ENCODE assay signal across 12 cellular contexts in genomic region chr3:129240436-129240835, GRCh38. TPM values are rescaled to one million over a fixed set of nuclear protein-coding genes. Genes with fewer than 3 reads are reported as not detected.
DNase-seq lines count a peak whose midpoint lies in the region; ATAC-seq and TF ChIP-seq lines count a peak whose summit lies in the region.
"Had no signal": no experiment of that assay in that cellular context is flagged by ENCODE, and none has a peak within 500 bp of the region (broad histone marks: within the 10 kb centered on the region; RNA-seq: fewer than 3 reads in every experiment).

No MANE protein-coding gene starts in this region.

- intact Hi-C loops in MCF 10A (cut with micrococcal nuclease) (loop anchor here (10.0 kb wide), 1 partner anchor 216 kb away; no protein-coding TSS in a partner anchor), breast epithelium (cut with DNase I; ENCODE audit: low total_unique reads) (no loop called here), upper lobe of right lung (cut with DNase I) (no loop called here)

- H3K27me3 Mint-ChIP-seq in MCF 10A (ENCODE audit: insufficient read depth, unreplicated experiment) (no peaks in the 10 kb centered on the region), T-helper 17 cell (no peaks in the 10 kb centered on the region)
- H3K27me3 Mint-ChIP-seq: activated naive CD8-positive, alpha-beta T cell treated with anti-CD3 and anti-CD28 coated beads for 36 hours had no signal

- CTCF ChIA-PET in MCF 10A (lab: Yijun Ruan, JAX), result interaction anchor here (0.5 to 3.0 kb wide), 9 partner anchors 14 to 270 kb away, joined by 3 to 9 read pairs (median 3); no protein-coding TSS in a partner anchor

- no TSS peak for BruUV-seq in MCF 10A (replicated peaks; lab: Mats Ljungman, UMichigan)

- no peak for TF ChIP-seq CTCF in MCF 10A (IDR thresholded peaks at IDR 0.05; ENCODE audit: unreplicated experiment)
- no peak for TF ChIP-seq CTCF in breast epithelium (IDR thresholded peaks at IDR 0.05)
- no peak for TF ChIP-seq CTCF in foreskin fibroblast (IDR thresholded peaks at IDR 0.05; ENCODE audit: low read depth, low read length)
- TF ChIP-seq CTCF in upper lobe of right lung (IDR thresholded peaks at IDR 0.05), result no peak

- H3K27ac Mint-ChIP-seq in MCF 10A (ENCODE audit: low read depth, unreplicated experiment), result peak overlapping the region; percentile 21
- peak overlapping the region; percentile 89 for H3K27ac Mint-ChIP-seq in T-helper 17 cell
- H3K27ac Mint-ChIP-seq in activated naive CD4-positive, alpha-beta T cell treated with anti-CD3 and anti-CD28 coated beads, Interleukin-2, amount 50 U/mL, for 72 hours, result no peak overlapping the region
- H3K27ac Mint-ChIP-seq: activated naive CD8-positive, alpha-beta T cell treated with anti-CD3 and anti-CD28 coated beads for 36 hours; stimulated activated effector memory CD8-positive, alpha-beta T cell treated with anti-CD3 and anti-CD28 coated beads, Interleukin-12 subunit alpha, Interleukin-12 subunit beta, amount 100 ng/mL, for 72 hours had no signal

- H3K36me3 ChIP-seq in breast epithelium, result no peaks in the 10 kb centered on the region
- no peaks in the 10 kb centered on the region for H3K36me3 ChIP-seq in upper lobe of right lung
- H3K36me3 ChIP-seq: prostate gland had no signal

- H3K36me3 Mint-ChIP-seq in MCF 10A (ENCODE audit: insufficient read depth, unreplicated experiment) (no peaks in the 10 kb centered on the region), T-helper 17 cell (ENCODE audit: low read depth) (no peaks in the 10 kb centered on the region)
- no peaks in the 10 kb centered on the region for H3K36me3 Mint-ChIP-seq in activated naive CD4-positive, alpha-beta T cell treated with anti-CD3 and anti-CD28 coated beads, Interleukin-2, amount 50 U/mL, for 72 hours
- H3K36me3 Mint-ChIP-seq: activated naive CD8-positive, alpha-beta T cell treated with anti-CD3 and anti-CD28 coated beads for 36 hours; stimulated activated effector memory CD8-positive, alpha-beta T cell treated with anti-CD3 and anti-CD28 coated beads, Interleukin-12 subunit alpha, Interleukin-12 subunit beta, amount 100 ng/mL, for 72 hours had no signal

- H3K9me3 ChIP-seq in breast epithelium, result no peaks in the 10 kb centered on the region
- no peaks in the 10 kb centered on the region for H3K9me3 ChIP-seq in T-helper 17 cell (ENCODE audit: control insufficient read depth, low read length, poor library complexity, severe bottlenecking)
- no peaks in the 10 kb centered on the region for H3K9me3 ChIP-seq in upper lobe of right lung
- H3K9me3 ChIP-seq: prostate gland had no signal

- H3K27me3 ChIP-seq in breast epithelium, result no peaks in the 10 kb centered on the region
- H3K27me3 ChIP-seq in upper lobe of right lung, result no peaks in the 10 kb centered on the region

- ATAC-seq in T-helper 17 cell (no peak), upper lobe of right lung (peak; percentile 74), HG02852 (IDR thresholded peaks at IDR 0.05; ENCODE audit: unreplicated experiment) (no peak)
- ATAC-seq in activated naive CD4-positive, alpha-beta T cell treated with anti-CD3 and anti-CD28 coated beads, Interleukin-2, amount 50 U/mL, for 72 hours, result no peak
- ATAC-seq: stimulated activated effector memory CD8-positive, alpha-beta T cell treated with anti-CD3 and anti-CD28 coated beads, Interleukin-12 subunit alpha, Interleukin-12 subunit beta, amount 100 ng/mL, for 72 hours had no signal

- no peaks in the 10 kb centered on the region for H3K9me3 Mint-ChIP-seq in MCF 10A (ENCODE audit: unreplicated experiment)
- no peaks in the 10 kb centered on the region for H3K9me3 Mint-ChIP-seq in activated naive CD4-positive, alpha-beta T cell treated with anti-CD3 and anti-CD28 coated beads, Interleukin-2, amount 50 U/mL, for 72 hours
- H3K9me3 Mint-ChIP-seq: activated naive CD8-positive, alpha-beta T cell treated with anti-CD3 and anti-CD28 coated beads for 36 hours; stimulated activated effector memory CD8-positive, alpha-beta T cell treated with anti-CD3 and anti-CD28 coated beads, Interleukin-12 subunit alpha, Interleukin-12 subunit beta, amount 100 ng/mL, for 72 hours had no signal

- TF ChIP-seq POLR2A in breast epithelium (IDR thresholded peaks at IDR 0.05), result no peak

- H3K4me1 ChIP-seq in breast epithelium, result no peaks in the 10 kb centered on the region
- peaks cover 9% of the 10 kb centered on the region for H3K4me1 ChIP-seq in upper lobe of right lung
- H3K4me1 ChIP-seq: prostate gland had no signal

- H3K4me3 ChIP-seq in breast epithelium (no peak overlapping the region), foreskin fibroblast (ENCODE audit: low read depth in 1 of 2, low read length in 2 of 2) (no peak overlapping the region), upper lobe of right lung (no peak overlapping the region)
- H3K4me3 ChIP-seq: prostate gland had no signal

- H3K27ac ChIP-seq in breast epithelium (no peak overlapping the region), upper lobe of right lung (peak overlapping the region; percentile 45)
- H3K27ac ChIP-seq: prostate gland had no signal

- no peak overlapping the region for H3K4me3 Mint-ChIP-seq in MCF 10A (ENCODE audit: unreplicated experiment)
- H3K4me3 Mint-ChIP-seq in T-helper 17 cell, result no peak overlapping the region
- H3K4me3 Mint-ChIP-seq: activated naive CD8-positive, alpha-beta T cell treated with anti-CD3 and anti-CD28 coated beads for 36 hours had no signal

- H3K4me1 Mint-ChIP-seq in MCF 10A (ENCODE audit: insufficient read depth, unreplicated experiment) (peaks cover 23% of the 10 kb centered on the region), T-helper 17 cell (peaks cover 13% of the 10 kb centered on the region)

- in situ Hi-C loops in G401 (cut with HindIII; ENCODE audit: low sequenced_read_pairs), result no loop called here

- POLR2A ChIA-PET in MCF 10A (lab: Yijun Ruan, JAX), result interaction anchor here (1.1 to 4.0 kb wide), 7 partner anchors 8 to 78 kb away, joined by 5 to 86 read pairs (median 25); partner anchors contain the start of genes CNBP and COPG1

- DNase-seq in MCF 10A (ENCODE audit: unreplicated experiment) (no peak), breast epithelium (ENCODE audit: low spot score in 2 of 2) (no peak), T-helper 17 cell (no peak), foreskin fibroblast (peak; percentile 42 to 74), upper lobe of right lung (no peak), G401 (ENCODE audit: low spot score) (no peak)
- DNase-seq in activated naive CD4-positive, alpha-beta T cell treated with anti-CD3 and anti-CD28 coated beads, Interleukin-2, amount 50 U/mL, for 72 hours (ENCODE audit: low spot score in 2 of 2), result no peak
- DNase-seq: activated naive CD8-positive, alpha-beta T cell treated with anti-CD3 and anti-CD28 coated beads for 36 hours; MV-4-11 had no signal

RNA-seq across cellular contexts. Expression of gene COPG1, which starts 9.0 kb away (rescaled TPM):
- total RNA-seq in MCF 10A (2022) (225 and 298 TPM in 2 replicates), breast epithelium (100 to 1,000 TPM in 2 of 3 donors, 10 to 100 TPM in 1; 82.6 to 121 (median 102) TPM), T-helper 17 cell (100 to 1,000 TPM; 101 to 102 TPM), upper lobe of right lung (149 TPM)
- 100 to 1,000 TPM; 130 to 147 TPM for total RNA-seq in activated naive CD4-positive, alpha-beta T cell treated with anti-CD3 and anti-CD28 coated beads, Interleukin-2, amount 50 U/mL, for 72 hours
- total RNA-seq in G401 (2014; rRNA removed; shearing (Covaris generic)), result 36.4 and 68.0 TPM in 2 replicates

RNA-seq across cellular contexts. Expression of gene HMCES, which starts 38.2 kb away (rescaled TPM):
- total RNA-seq in MCF 10A (2022) (29.4 and 42.8 TPM in 2 replicates), breast epithelium (10 to 100 TPM; 32.3 to 40.5 (median 32.8) TPM), T-helper 17 cell (10 to 100 TPM; 48.2 to 55.3 TPM), upper lobe of right lung (34.8 TPM)
- total RNA-seq in activated naive CD4-positive, alpha-beta T cell treated with anti-CD3 and anti-CD28 coated beads, Interleukin-2, amount 50 U/mL, for 72 hours, result 10 to 100 TPM; 58.5 to 78.7 TPM
- total RNA-seq in G401 (2014; rRNA removed; shearing (Covaris generic)), result 33.0 and 40.6 TPM in 2 replicates

RNA-seq across cellular contexts. Expression of gene CNBP, which starts 56.7 kb away (rescaled TPM):
- 519 and 557 TPM in 2 replicates for total RNA-seq in MCF 10A (2022)
- 100 to 1,000 TPM; 384 to 521 (median 495) TPM for total RNA-seq in breast epithelium
- total RNA-seq in T-helper 17 cell, result 100 to 1,000 TPM; 253 to 276 TPM
- 314 TPM for total RNA-seq in upper lobe of right lung
- 100 to 1,000 TPM; 282 to 299 TPM for total RNA-seq in activated naive CD4-positive, alpha-beta T cell treated with anti-CD3 and anti-CD28 coated beads, Interleukin-2, amount 50 U/mL, for 72 hours
- 379 and 384 TPM in 2 replicates for total RNA-seq in G401 (2014; rRNA removed; shearing (Covaris generic))

Comparison
In these comparisons a context has a peak if more than half of its experiments do, and no peak if none do; other contexts are left out.
1. DNase-seq: peak in foreskin fibroblast (2 of 2); none in MCF 10A (single experiment), breast epithelium (0 of 2), T-helper 17 cell (0 of 3), upper lobe of right lung (single experiment), activated naive CD4-positive, alpha-beta T cell treated with anti-CD3 and anti-CD28 coated beads, Interleukin-2, amount 50 U/mL, for 72 hours (0 of 2) and G401 (single experiment).
2. H3K27ac Mint-ChIP-seq: peak in MCF 10A (single experiment) and T-helper 17 cell (single experiment); none in activated naive CD4-positive, alpha-beta T cell treated with anti-CD3 and anti-CD28 coated beads, Interleukin-2, amount 50 U/mL, for 72 hours (0 of 2).